Comparison of ENCODE assay signal across 11 cellular contexts in genomic region chr13:61797397-61797796, GRCh38.
"Had no signal": no experiment of that assay in that cellular context is flagged by ENCODE, and none has a peak within 500 bp of the region (broad histone marks: within the 10 kb centered on the region; RNA-seq: fewer than 3 reads in every experiment).

No MANE protein-coding gene starts in this region.

- H2AFZ ChIP-seq: GM23248, GM23338 had no signal

- H3K27ac ChIP-seq: GM23248 had no signal

- H3K9ac ChIP-seq: GM23248 had no signal

- ATAC-seq: GM23338, HCT116 had no signal

- H3K4me1 ChIP-seq: HAP-1 had no signal

- H3K36me3 ChIP-seq: HAP-1 had no signal

- FAIRE-seq: H1, H54 had no signal

- H3K4me3 ChIP-seq: GM23248, GM23338, HAP-1 had no signal

- H3K9me3 ChIP-seq: HAP-1 had no signal

- H3K4me2 ChIP-seq: GM23338 had no signal

- DNase-seq: GM23248, GOT3, H7, H9, HCEC 1CT, HFFc6 had no signal
